Comparison of ENCODE assay signal across 28 cellular contexts in genomic region chr14:54395284-54395683, GRCh38.
"Had no signal": no experiment of that assay in that cellular context is flagged by ENCODE, and none has a peak within 500 bp of the region (broad histone marks: within the 10 kb centered on the region; RNA-seq: fewer than 3 reads in every experiment).

No MANE protein-coding gene starts in this region.

- H3K27ac Mint-ChIP-seq: dendritic cell treated with granulocyte-macrophage colony-stimulating factor and Interleukin-4, amounts not matched to agents 40 ng/mL and 50 ng/mL, for 4 days; endodermal cell; memory B cell; natural killer cell; neural progenitor cell had no signal

- DNase-seq: colonic mucosa; effector CD8-positive, alpha-beta T cell; endodermal cell; foreskin fibroblast; gastrocnemius medialis; heart left ventricle; kidney; natural killer cell; stimulated activated CD4-positive, alpha-beta T cell treated with anti-CD3 and anti-CD28 coated beads, Interleukin-12 subunit alpha, Interleukin-12 subunit beta, amount 100 ng/mL, for 4 hours; stimulated activated CD4-positive, alpha-beta T cell treated with anti-CD3 and anti-CD28 coated beads, Interleukin-1b, Interleukin-23, amount 100 ng/mL, for 48 hours; stimulated activated CD4-positive, alpha-beta T cell treated with anti-CD3 and anti-CD28 coated beads, Interleukin-4, amount 100 ng/mL, for 1 hour; stimulated activated CD8-positive, alpha-beta memory T cell treated with anti-CD3 and anti-CD28 coated beads, Interleukin-4, amount 100 ng/mL, for 48 hours; stimulated activated naive CD4-positive, alpha-beta T cell treated with Interleukin-2 at 50 U/mL for 16 hours; stomach; tibial artery had no signal

- H3K27me3 ChIP-seq: colonic mucosa, gastrocnemius medialis, heart left ventricle, hepatocyte, right atrium auricular region, tibial artery, upper lobe of left lung had no signal

- H3K4me3 ChIP-seq: colonic mucosa, gastrocnemius medialis, hepatocyte, lung, neural progenitor cell, prostate gland, right atrium auricular region, stomach, tibial artery, upper lobe of left lung had no signal

- ATAC-seq: esophagus mucosa, gastrocnemius medialis, heart left ventricle, left lobe of liver, natural killer cell, sciatic nerve had no signal

- H3K36me3 ChIP-seq: colonic mucosa, gastrocnemius medialis, heart left ventricle, neural progenitor cell, prostate gland, right atrium auricular region, stomach, tibial artery, upper lobe of left lung had no signal

- H3K9me3 ChIP-seq: colonic mucosa, gastrocnemius medialis, heart left ventricle, prostate gland, right atrium auricular region, stomach, tibial artery, upper lobe of left lung had no signal

- H3K4me1 ChIP-seq: colonic mucosa, prostate gland had no signal

- H3K36me3 Mint-ChIP-seq: memory B cell, natural killer cell had no signal

- H3K9me3 Mint-ChIP-seq: dendritic cell treated with granulocyte-macrophage colony-stimulating factor and Interleukin-4, amounts not matched to agents 40 ng/mL and 50 ng/mL, for 4 days; endodermal cell; memory B cell; natural killer cell had no signal

- H3K4me3 Mint-ChIP-seq: dendritic cell treated with granulocyte-macrophage colony-stimulating factor and Interleukin-4, amounts not matched to agents 40 ng/mL and 50 ng/mL, for 4 days; endodermal cell; memory B cell had no signal

- H3K27ac ChIP-seq: colonic mucosa, epithelial cell of prostate, gastrocnemius medialis, heart left ventricle, hepatocyte, neural progenitor cell, parathyroid adenoma, prostate gland, right atrium auricular region, stomach, tibial artery, upper lobe of left lung had no signal
